2 cellular contexts compared by ENCODE assay signal in the genomic region with DNA sequence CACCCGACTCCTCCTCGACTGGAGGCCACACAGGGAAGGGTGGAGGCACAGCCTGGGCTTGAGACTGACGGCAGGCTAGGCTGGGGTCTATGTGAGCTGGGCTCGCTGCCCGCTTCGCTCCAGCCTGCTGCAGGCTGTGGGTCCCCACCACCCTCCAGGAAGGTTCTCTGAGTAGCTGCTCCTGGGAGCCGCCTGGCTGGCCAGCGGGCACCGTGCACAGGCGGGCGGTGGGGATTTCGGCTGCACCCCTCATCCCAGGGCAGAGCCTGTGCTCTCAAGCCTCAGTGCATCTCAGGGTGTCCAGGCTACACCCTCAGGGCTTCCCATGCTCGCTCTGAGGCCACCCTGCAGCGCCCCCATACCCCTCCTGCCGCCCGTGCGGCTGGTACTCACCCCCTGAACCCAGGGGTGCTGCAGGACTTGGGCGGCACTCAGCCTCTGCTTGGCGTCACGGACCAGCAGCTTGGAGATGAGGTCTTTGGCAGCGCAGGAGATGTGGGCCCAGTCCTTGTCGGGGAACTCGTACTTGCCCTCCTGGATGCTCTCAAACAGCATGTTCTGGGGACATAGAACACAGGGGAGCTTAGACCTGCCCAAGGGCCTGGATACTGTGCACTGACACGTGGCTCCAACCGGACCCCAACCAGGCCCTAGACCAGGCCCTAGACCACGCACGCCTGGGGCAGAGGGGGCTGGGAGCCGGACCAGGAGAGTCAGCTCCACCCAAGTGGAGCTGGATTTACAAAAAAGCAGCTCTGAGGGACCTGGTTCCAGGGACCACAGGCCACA.
TF ChIP-seq lines count a peak whose summit lies in the region.

No MANE protein-coding gene starts in this region.

TF ChIP-seq in GM23338, 12 proteins besides CTCF, POLR2A, EP300 and RAD21 (continued from another document):
- TF ChIP-seq, protein P1, sequence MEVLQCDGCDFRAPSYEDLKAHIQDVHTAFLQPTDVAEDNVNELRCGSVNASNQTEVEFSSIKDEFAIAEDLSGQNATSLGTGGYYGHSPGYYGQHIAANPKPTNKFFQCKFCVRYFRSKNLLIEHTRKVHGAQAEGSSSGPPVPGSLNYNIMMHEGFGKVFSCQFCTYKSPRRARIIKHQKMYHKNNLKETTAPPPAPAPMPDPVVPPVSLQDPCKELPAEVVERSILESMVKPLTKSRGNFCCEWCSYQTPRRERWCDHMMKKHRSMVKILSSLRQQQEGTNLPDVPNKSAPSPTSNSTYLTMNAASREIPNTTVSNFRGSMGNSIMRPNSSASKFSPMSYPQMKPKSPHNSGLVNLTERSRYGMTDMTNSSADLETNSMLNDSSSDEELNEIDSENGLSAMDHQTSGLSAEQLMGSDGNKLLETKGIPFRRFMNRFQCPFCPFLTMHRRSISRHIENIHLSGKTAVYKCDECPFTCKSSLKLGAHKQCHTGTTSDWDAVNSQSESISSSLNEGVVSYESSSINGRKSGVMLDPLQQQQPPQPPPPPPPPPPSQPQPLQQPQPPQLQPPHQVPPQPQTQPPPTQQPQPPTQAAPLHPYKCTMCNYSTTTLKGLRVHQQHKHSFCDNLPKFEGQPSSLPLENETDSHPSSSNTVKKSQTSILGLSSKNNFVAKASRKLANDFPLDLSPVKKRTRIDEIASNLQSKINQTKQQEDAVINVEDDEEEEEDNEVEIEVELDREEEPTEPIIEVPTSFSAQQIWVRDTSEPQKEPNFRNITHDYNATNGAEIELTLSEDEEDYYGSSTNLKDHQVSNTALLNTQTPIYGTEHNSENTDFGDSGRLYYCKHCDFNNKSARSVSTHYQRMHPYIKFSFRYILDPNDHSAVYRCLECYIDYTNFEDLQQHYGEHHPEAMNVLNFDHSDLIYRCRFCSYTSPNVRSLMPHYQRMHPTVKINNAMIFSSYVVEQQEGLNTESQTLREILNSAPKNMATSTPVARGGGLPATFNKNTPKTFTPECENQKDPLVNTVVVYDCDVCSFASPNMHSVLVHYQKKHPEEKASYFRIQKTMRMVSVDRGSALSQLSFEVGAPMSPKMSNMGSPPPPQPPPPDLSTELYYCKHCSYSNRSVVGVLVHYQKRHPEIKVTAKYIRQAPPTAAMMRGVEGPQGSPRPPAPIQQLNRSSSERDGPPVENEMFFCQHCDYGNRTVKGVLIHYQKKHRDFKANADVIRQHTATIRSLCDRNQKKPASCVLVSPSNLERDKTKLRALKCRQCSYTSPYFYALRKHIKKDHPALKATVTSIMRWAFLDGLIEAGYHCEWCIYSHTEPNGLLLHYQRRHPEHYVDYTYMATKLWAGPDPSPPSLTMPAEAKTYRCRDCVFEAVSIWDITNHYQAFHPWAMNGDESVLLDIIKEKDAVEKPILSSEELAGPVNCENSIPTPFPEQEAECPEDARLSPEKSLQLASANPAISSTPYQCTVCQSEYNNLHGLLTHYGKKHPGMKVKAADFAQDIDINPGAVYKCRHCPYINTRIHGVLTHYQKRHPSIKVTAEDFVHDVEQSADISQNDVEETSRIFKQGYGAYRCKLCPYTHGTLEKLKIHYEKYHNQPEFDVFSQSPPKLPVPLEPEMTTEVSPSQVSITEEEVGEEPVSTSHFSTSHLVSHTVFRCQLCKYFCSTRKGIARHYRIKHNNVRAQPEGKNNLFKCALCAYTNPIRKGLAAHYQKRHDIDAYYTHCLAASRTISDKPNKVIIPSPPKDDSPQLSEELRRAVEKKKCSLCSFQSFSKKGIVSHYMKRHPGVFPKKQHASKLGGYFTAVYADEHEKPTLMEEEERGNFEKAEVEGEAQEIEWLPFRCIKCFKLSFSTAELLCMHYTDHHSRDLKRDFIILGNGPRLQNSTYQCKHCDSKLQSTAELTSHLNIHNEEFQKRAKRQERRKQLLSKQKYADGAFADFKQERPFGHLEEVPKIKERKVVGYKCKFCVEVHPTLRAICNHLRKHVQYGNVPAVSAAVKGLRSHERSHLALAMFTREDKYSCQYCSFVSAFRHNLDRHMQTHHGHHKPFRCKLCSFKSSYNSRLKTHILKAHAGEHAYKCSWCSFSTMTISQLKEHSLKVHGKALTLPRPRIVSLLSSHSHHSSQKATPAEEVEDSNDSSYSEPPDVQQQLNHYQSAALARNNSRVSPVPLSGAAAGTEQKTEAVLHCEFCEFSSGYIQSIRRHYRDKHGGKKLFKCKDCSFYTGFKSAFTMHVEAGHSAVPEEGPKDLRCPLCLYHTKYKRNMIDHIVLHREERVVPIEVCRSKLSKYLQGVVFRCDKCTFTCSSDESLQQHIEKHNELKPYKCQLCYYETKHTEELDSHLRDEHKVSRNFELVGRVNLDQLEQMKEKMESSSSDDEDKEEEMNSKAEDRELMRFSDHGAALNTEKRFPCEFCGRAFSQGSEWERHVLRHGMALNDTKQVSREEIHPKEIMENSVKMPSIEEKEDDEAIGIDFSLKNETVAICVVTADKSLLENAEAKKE (CRISPR knock-in tag; IDR thresholded peaks at IDR 0.05) = no peak
- no peak for TF ChIP-seq EZH2 (IDR thresholded peaks at IDR 0.05; ENCODE audit: low read depth, unreplicated experiment)
- no peak for TF ChIP-seq POLR2AphosphoS5 (IDR thresholded peaks at IDR 0.05; ENCODE audit: low read depth)
TF ChIP-seq in GM23338: peak in this region for 0.

TF ChIP-seq in WTC11, 78 proteins besides CTCF, POLR2A, EP300 and RAD21 (continued from another document):
- TF ChIP-seq, protein P2, sequence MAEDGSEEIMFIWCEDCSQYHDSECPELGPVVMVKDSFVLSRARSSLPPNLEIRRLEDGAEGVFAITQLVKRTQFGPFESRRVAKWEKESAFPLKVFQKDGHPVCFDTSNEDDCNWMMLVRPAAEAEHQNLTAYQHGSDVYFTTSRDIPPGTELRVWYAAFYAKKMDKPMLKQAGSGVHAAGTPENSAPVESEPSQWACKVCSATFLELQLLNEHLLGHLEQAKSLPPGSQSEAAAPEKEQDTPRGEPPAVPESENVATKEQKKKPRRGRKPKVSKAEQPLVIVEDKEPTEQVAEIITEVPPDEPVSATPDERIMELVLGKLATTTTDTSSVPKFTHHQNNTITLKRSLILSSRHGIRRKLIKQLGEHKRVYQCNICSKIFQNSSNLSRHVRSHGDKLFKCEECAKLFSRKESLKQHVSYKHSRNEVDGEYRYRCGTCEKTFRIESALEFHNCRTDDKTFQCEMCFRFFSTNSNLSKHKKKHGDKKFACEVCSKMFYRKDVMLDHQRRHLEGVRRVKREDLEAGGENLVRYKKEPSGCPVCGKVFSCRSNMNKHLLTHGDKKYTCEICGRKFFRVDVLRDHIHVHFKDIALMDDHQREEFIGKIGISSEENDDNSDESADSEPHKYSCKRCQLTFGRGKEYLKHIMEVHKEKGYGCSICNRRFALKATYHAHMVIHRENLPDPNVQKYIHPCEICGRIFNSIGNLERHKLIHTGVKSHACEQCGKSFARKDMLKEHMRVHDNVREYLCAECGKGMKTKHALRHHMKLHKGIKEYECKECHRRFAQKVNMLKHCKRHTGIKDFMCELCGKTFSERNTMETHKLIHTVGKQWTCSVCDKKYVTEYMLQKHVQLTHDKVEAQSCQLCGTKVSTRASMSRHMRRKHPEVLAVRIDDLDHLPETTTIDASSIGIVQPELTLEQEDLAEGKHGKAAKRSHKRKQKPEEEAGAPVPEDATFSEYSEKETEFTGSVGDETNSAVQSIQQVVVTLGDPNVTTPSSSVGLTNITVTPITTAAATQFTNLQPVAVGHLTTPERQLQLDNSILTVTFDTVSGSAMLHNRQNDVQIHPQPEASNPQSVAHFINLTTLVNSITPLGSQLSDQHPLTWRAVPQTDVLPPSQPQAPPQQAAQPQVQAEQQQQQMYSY (CRISPR knock-in tag; IDR thresholded peaks at IDR 0.05) = no peak
- TF ChIP-seq PRRX2 (CRISPR knock-in tag; IDR thresholded peaks at IDR 0.05) (no peak), SMAD3 (CRISPR knock-in tag; IDR thresholded peaks at IDR 0.05; ENCODE audit: borderline replicate concordance) (no peak), JUN (CRISPR knock-in tag; IDR thresholded peaks at IDR 0.05) (no peak), ZBTB21 (CRISPR knock-in tag; IDR thresholded peaks at IDR 0.05; ENCODE audit: borderline replicate concordance) (no peak), FOXK1 (CRISPR knock-in tag; IDR thresholded peaks at IDR 0.05) (no peak), ESRRA (CRISPR knock-in tag; IDR thresholded peaks at IDR 0.05; ENCODE audit: borderline replicate concordance) (no peak)
- TF ChIP-seq, protein P3, sequence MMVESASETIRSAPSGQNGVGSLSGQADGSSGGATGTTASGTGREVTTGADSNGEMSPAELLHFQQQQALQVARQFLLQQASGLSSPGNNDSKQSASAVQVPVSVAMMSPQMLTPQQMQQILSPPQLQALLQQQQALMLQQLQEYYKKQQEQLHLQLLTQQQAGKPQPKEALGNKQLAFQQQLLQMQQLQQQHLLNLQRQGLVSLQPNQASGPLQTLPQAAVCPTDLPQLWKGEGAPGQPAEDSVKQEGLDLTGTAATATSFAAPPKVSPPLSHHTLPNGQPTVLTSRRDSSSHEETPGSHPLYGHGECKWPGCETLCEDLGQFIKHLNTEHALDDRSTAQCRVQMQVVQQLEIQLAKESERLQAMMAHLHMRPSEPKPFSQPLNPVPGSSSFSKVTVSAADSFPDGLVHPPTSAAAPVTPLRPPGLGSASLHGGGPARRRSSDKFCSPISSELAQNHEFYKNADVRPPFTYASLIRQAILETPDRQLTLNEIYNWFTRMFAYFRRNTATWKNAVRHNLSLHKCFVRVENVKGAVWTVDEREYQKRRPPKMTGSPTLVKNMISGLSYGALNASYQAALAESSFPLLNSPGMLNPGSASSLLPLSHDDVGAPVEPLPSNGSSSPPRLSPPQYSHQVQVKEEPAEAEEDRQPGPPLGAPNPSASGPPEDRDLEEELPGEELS (CRISPR knock-in tag; IDR thresholded peaks at IDR 0.05) = no peak
